Comparison of ENCODE assay signal across 9 cellular contexts in genomic region chr16:71467810-71468209, GRCh38. TPM values are rescaled to one million over a fixed set of nuclear protein-coding genes. Genes with fewer than 3 reads are reported as not detected.
DNase-seq lines count a peak whose midpoint lies in the region; ATAC-seq and TF ChIP-seq lines count a peak whose summit lies in the region.
"Had no signal": no experiment of that assay in that cellular context is flagged by ENCODE, and none has a peak within 500 bp of the region (broad histone marks: within the 10 kb centered on the region; RNA-seq: fewer than 3 reads in every experiment).

No MANE protein-coding gene starts in this region.

- H3K36me3 Mint-ChIP-seq in activated naive CD8-positive, alpha-beta T cell treated with anti-CD3 and anti-CD28 coated beads for 36 hours, result peaks cover 10% of the 10 kb centered on the region
- H3K36me3 Mint-ChIP-seq in mesothelial cell of epicardium (no peaks in the 10 kb centered on the region), CD14-positive monocyte (no peaks in the 10 kb centered on the region)

- no peaks in the 10 kb centered on the region for H3K36me3 ChIP-seq in BE2C

- H3K9me3 Mint-ChIP-seq in activated naive CD8-positive, alpha-beta T cell treated with anti-CD3 and anti-CD28 coated beads for 36 hours, result no peaks in the 10 kb centered on the region
- H3K9me3 Mint-ChIP-seq in mesothelial cell of epicardium (no peaks in the 10 kb centered on the region), CD14-positive monocyte (no peaks in the 10 kb centered on the region)

- no peak overlapping the region for H3K4me3 ChIP-seq in BE2C (ENCODE audit: low read depth, low read length)

- no peak for TF ChIP-seq CTCF in mesothelial cell of epicardium (IDR thresholded peaks at IDR 0.05; ENCODE audit: unreplicated experiment)
- no peak for TF ChIP-seq CTCF in CD14-positive monocyte (IDR thresholded peaks at IDR 0.05)
- TF ChIP-seq CTCF in BE2C (IDR thresholded peaks at IDR 0.05; ENCODE audit: low read depth, low read length), result no peak

- no peaks in the 10 kb centered on the region for H3K9me3 ChIP-seq in BE2C

- intact Hi-C loops in CD14-positive monocyte (cut with micrococcal nuclease), result no loop called here

- no peaks in the 10 kb centered on the region for H3K27me3 Mint-ChIP-seq in activated naive CD8-positive, alpha-beta T cell treated with anti-CD3 and anti-CD28 coated beads for 36 hours
- H3K27me3 Mint-ChIP-seq in mesothelial cell of epicardium (ENCODE audit: low read depth) (no peaks in the 10 kb centered on the region), CD14-positive monocyte (ENCODE audit: low read depth in 3 of 3) (peaks cover 0 to 4% (median 0%) of the 10 kb centered on the region in 3 donors)

- H3K4me1 Mint-ChIP-seq in activated naive CD8-positive, alpha-beta T cell treated with anti-CD3 and anti-CD28 coated beads for 36 hours, result peaks cover 4% of the 10 kb centered on the region
- H3K4me1 Mint-ChIP-seq in mesothelial cell of epicardium (peaks cover 3% of the 10 kb centered on the region), CD14-positive monocyte (peaks cover 2% of the 10 kb centered on the region)

- ATAC-seq in GM18868 (IDR thresholded peaks at IDR 0.05; ENCODE audit: unreplicated experiment), result no peak

- H3K4me3 Mint-ChIP-seq in activated naive CD8-positive, alpha-beta T cell treated with anti-CD3 and anti-CD28 coated beads for 36 hours, result no peak overlapping the region
- H3K4me3 Mint-ChIP-seq in mesothelial cell of epicardium, result no peak overlapping the region
- no peak overlapping the region for H3K4me3 Mint-ChIP-seq in CD14-positive monocyte

- no peak overlapping the region for H3K27ac Mint-ChIP-seq in activated naive CD8-positive, alpha-beta T cell treated with anti-CD3 and anti-CD28 coated beads for 36 hours
- H3K27ac Mint-ChIP-seq in mesothelial cell of epicardium (no peak overlapping the region), CD14-positive monocyte (no peak overlapping the region)

- H3K4me1 ChIP-seq in BE2C, result no peaks in the 10 kb centered on the region

- DNase-seq in Caki2 (ENCODE audit: low read depth), result peak; percentile 72
- DNase-seq in NCI-H226, result peak; percentile 32
- peak; percentile 14 for DNase-seq in activated naive CD8-positive, alpha-beta T cell treated with anti-CD3 and anti-CD28 coated beads for 36 hours
- peak; percentile 47 to 73 for DNase-seq in mesothelial cell of epicardium (ENCODE audit: low spot score in 2 of 2, unreplicated experiment in 2 of 2)
- DNase-seq in GF-D8 (lab: John Stamatoyannopoulos, UW), result no peak
- no peak for DNase-seq in CD14-positive monocyte (ENCODE audit: low spot score)
- DNase-seq in BE2C, result no peak

- no peaks in the 10 kb centered on the region for H3K27me3 ChIP-seq in BE2C

- in situ Hi-C loops in Caki2 (cut with HindIII; ENCODE audit: low pct_unique_long_range_greater_than_20kb, low sequenced_read_pairs), result no loop called here

RNA-seq across cellular contexts. Expression of gene ZNF23, which starts 5.8 kb away (rescaled TPM):
- 4.8 and 12.2 TPM in 2 replicates for total RNA-seq in Caki2 (2014; rRNA removed; shearing (Covaris generic); ENCODE audit: low replicate concordance)
- total RNA-seq in activated naive CD8-positive, alpha-beta T cell treated with anti-CD3 and anti-CD28 coated beads for 36 hours, result 10 to 100 TPM; 11.1 to 11.5 TPM
- total RNA-seq in mesothelial cell of epicardium, result 12.3 to 16.4 TPM (median 12.8 TPM) in 3 replicates
- 1 to 10 TPM; 2.1 to 3.9 TPM for polyA plus RNA-seq in CD14-positive monocyte
- 19.3 TPM for polyA plus RNA-seq in BE2C (2012; ENCODE audit: insufficient read depth, insufficient read length, low read depth)

RNA-seq across cellular contexts. Expression of gene ZNF19, which starts 21.3 kb away (rescaled TPM):
- total RNA-seq in Caki2 (2014; rRNA removed; shearing (Covaris generic); ENCODE audit: low replicate concordance), result 0.98 and 3.0 TPM in 2 replicates
- 1 to 10 TPM; 3.0 to 3.6 TPM for total RNA-seq in activated naive CD8-positive, alpha-beta T cell treated with anti-CD3 and anti-CD28 coated beads for 36 hours
- total RNA-seq in mesothelial cell of epicardium, result 7.2 to 8.4 TPM (median 7.3 TPM) in 3 replicates
- under 1 TPM in 1 of 2 donors, not detected in 1; 0.41 TPM for polyA plus RNA-seq in CD14-positive monocyte
- 3.4 TPM for polyA plus RNA-seq in BE2C (2012; ENCODE audit: insufficient read depth, insufficient read length, low read depth)

RNA-seq across cellular contexts. Expression of gene TLE7, which starts 26.0 kb away (rescaled TPM):
- total RNA-seq in Caki2 (2014; rRNA removed; shearing (Covaris generic); ENCODE audit: low replicate concordance), result not detected in 2 replicates
- total RNA-seq in activated naive CD8-positive, alpha-beta T cell treated with anti-CD3 and anti-CD28 coated beads for 36 hours, result not detected
- total RNA-seq in mesothelial cell of epicardium, result not detected in 3 replicates
- not detected for polyA plus RNA-seq in CD14-positive monocyte
- not detected for polyA plus RNA-seq in BE2C (2012; ENCODE audit: insufficient read depth, insufficient read length, low read depth)
- polyA plus RNA-seq: neural cell had no signal

RNA-seq across cellular contexts. Expression of gene CHST4, which starts 58.4 kb away (rescaled TPM):
- not detected in 2 replicates for total RNA-seq in Caki2 (2014; rRNA removed; shearing (Covaris generic); ENCODE audit: low replicate concordance)
- total RNA-seq in activated naive CD8-positive, alpha-beta T cell treated with anti-CD3 and anti-CD28 coated beads for 36 hours, result under 1 TPM in 1 of 2 experiments, not detected in 1; 0.19 TPM
- not detected in 3 replicates for total RNA-seq in mesothelial cell of epicardium
- not detected for polyA plus RNA-seq in CD14-positive monocyte
- polyA plus RNA-seq in BE2C (2012; ENCODE audit: insufficient read depth, insufficient read length, low read depth), result not detected
- polyA plus RNA-seq: neural cell had no signal

Comparison
In these comparisons a context has a peak if more than half of its experiments do, and no peak if none do; other contexts are left out.
1. DNase-seq: peak in Caki2 (single experiment), NCI-H226 (single experiment), activated naive CD8-positive, alpha-beta T cell treated with anti-CD3 and anti-CD28 coated beads for 36 hours (single experiment) and mesothelial cell of epicardium (2 of 2); none in GF-D8 (single experiment), CD14-positive monocyte (single experiment) and BE2C (single experiment).